Comparison of ENCODE assay signal across 24 cellular contexts in genomic region chr12:79438480-79439178, GRCh38.
"Had no signal": no experiment of that assay in that cellular context is flagged by ENCODE, and none has a peak within 500 bp of the region (broad histone marks: within the 10 kb centered on the region; RNA-seq: fewer than 3 reads in every experiment).

No MANE protein-coding gene starts in this region.

- H3K9me3 ChIP-seq: breast epithelium, colonic mucosa, heart right ventricle, prostate gland, suprapubic skin, tibial artery, upper lobe of right lung had no signal

- H3K27me3 ChIP-seq: breast epithelium, colonic mucosa, dorsolateral prefrontal cortex, heart right ventricle, suprapubic skin, tibial artery, upper lobe of right lung had no signal

- DNase-seq: activated CD4-positive, alpha-beta T cell treated with anti-CD3 and anti-CD28 coated beads for 4 hours; activated CD4-positive, alpha-beta T cell treated with anti-CD3 and anti-CD28 coated beads, Interleukin-2, amount 50 U/mL, for 4 hours; activated CD8-positive, alpha-beta memory T cell treated with anti-CD3 and anti-CD28 coated beads for 24 hours; activated gamma-delta T cell; activated naive CD4-positive, alpha-beta T cell treated with anti-CD3 and anti-CD28 coated beads, Interleukin-2, amount 10 ng/mL, durations not matched to agents 7 days and 5 days; activated naive CD8-positive, alpha-beta T cell treated with anti-CD3 and anti-CD28 coated beads, Interleukin-2, amount 10 ng/mL, durations not matched to agents 7 days and 5 days; colonic mucosa; dorsolateral prefrontal cortex; effector memory CD4-positive, alpha-beta T cell; foreskin fibroblast; heart right ventricle; stimulated activated CD4-positive, alpha-beta T cell treated with anti-CD3 and anti-CD28 coated beads, Interleukin-1b, Interleukin-23, amount 100 ng/mL, for 48 hours; stimulated activated CD4-positive, alpha-beta T cell treated with anti-CD3 and anti-CD28 coated beads, Interleukin-4, amount 100 ng/mL, for 4 hours; stimulated activated naive CD4-positive, alpha-beta T cell; SW 1271; T-helper 9 cell; tibial artery; upper lobe of right lung had no signal

- H3K4me1 ChIP-seq: breast epithelium, colonic mucosa, prostate gland, suprapubic skin, upper lobe of right lung had no signal

- ATAC-seq: heart right ventricle; natural killer cell treated with Interleukin-12 subunit alpha and Interleukin-12 subunit beta and Interleukin-15 and Interleukin-18, amount 100 ng/mL, for 72 hours; upper lobe of right lung had no signal

- H3K36me3 ChIP-seq: breast epithelium, colonic mucosa, heart right ventricle, prostate gland, suprapubic skin, tibial artery, upper lobe of right lung had no signal

- H3K4me2 ChIP-seq: smooth muscle cell had no signal

- H3K4me3 ChIP-seq: breast epithelium, colonic mucosa, dorsolateral prefrontal cortex, heart right ventricle, prostate gland, smooth muscle cell, suprapubic skin, tibial artery, upper lobe of right lung had no signal

- H3K27ac ChIP-seq: breast epithelium, colonic mucosa, heart right ventricle, prostate gland, suprapubic skin, tibial artery, upper lobe of right lung, VCaP had no signal
